Comparison of ENCODE assay signal across 18 cellular contexts in the genomic region with DNA sequence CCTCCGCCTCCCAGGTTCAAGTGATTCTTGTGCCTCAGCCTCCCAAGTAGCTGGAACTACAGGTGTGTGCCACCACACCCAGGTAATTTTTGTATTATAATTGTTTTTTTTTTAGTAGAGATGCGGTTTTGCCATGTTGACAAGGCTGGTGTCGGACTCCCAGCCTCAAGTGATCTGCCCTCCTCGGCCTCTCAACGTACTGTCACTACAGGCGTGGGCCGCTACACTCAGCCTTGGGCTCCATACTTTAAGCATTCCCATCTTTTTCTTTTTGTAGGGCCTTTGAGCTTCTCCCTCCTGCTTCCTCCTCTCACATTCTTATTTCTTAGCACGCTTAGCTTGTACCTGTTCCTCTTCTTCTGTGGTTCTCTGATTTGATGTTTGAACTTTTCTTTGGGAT.
DNase-seq lines count a peak whose midpoint lies in the region; ATAC-seq and TF ChIP-seq lines count a peak whose summit lies in the region.
"Had no signal": no experiment of that assay in that cellular context is flagged by ENCODE, and none has a peak within 500 bp of the region (broad histone marks: within the 10 kb centered on the region; RNA-seq: fewer than 3 reads in every experiment).

No MANE protein-coding gene starts in this region.

- no peaks in the 10 kb centered on the region for H3K4me1 Mint-ChIP-seq in activated CD4-positive, alpha-beta memory T cell treated with anti-CD3 and anti-CD28 coated beads, Interleukin-2, amount 10 ng/mL, durations not matched to agents 7 days and 5 days
- no peaks in the 10 kb centered on the region for H3K4me1 Mint-ChIP-seq in activated CD4-positive, alpha-beta memory T cell treated with anti-CD3 and anti-CD28 coated beads for 36 hours (ENCODE audit: low read depth)
- no peaks in the 10 kb centered on the region for H3K4me1 Mint-ChIP-seq in stimulated activated naive CD8-positive, alpha-beta T cell treated with anti-CD3 and anti-CD28 coated beads, Interleukin-15, amount 100 ng/mL, for 72 hours
- H3K4me1 Mint-ChIP-seq: GM23338 had no signal

- H3K9me2 ChIP-seq in GM23248 (ENCODE audit: insufficient read depth), result no peaks in the 10 kb centered on the region

- H2AFZ ChIP-seq in GM23248, result no peak overlapping the region
- H2AFZ ChIP-seq: GM23338 had no signal

- peaks cover 3% of the 10 kb centered on the region for H3K27me3 Mint-ChIP-seq in activated CD4-positive, alpha-beta memory T cell treated with anti-CD3 and anti-CD28 coated beads, Interleukin-2, amount 10 ng/mL, durations not matched to agents 7 days and 5 days
- H3K27me3 Mint-ChIP-seq in activated CD4-positive, alpha-beta memory T cell treated with anti-CD3 and anti-CD28 coated beads for 36 hours, result peaks cover 7% of the 10 kb centered on the region
- peaks cover 13% of the 10 kb centered on the region for H3K27me3 Mint-ChIP-seq in stimulated activated naive CD8-positive, alpha-beta T cell treated with anti-CD3 and anti-CD28 coated beads, Interleukin-15, amount 100 ng/mL, for 72 hours

- no peak for TF ChIP-seq CTCF in coronary artery (IDR thresholded peaks at IDR 0.05)
- no peak for TF ChIP-seq CTCF in stomach (IDR thresholded peaks at IDR 0.05)

- H3K4me3 ChIP-seq in coronary artery, result no peak overlapping the region
- H3K4me3 ChIP-seq in stomach, result no peak overlapping the region
- no peak overlapping the region for H3K4me3 ChIP-seq in GM23248
- H3K4me3 ChIP-seq in effector memory CD4-positive, alpha-beta T cell (ENCODE audit: insufficient read depth, low read depth, low read length, poor library complexity, severe bottlenecking), result no peak overlapping the region
- H3K4me3 ChIP-seq: A549, GM23338 had no signal

- no peak for TF ChIP-seq EP300 in stomach (IDR thresholded peaks at IDR 0.05)

- ATAC-seq in stimulated activated naive CD8-positive, alpha-beta T cell treated with anti-CD3 and anti-CD28 coated beads, Interleukin-15, amount 100 ng/mL, for 72 hours, result no peak
- ATAC-seq: A549, GM23338, HepG2 had no signal

- H3K4me1 ChIP-seq in stomach (no peaks in the 10 kb centered on the region), GM23248 (ENCODE audit: insufficient read depth) (no peaks in the 10 kb centered on the region; the same call in 1 of the 2 replicates)
- no peaks in the 10 kb centered on the region for H3K4me1 ChIP-seq in effector memory CD4-positive, alpha-beta T cell (ENCODE audit: control insufficient read depth, insufficient read depth, low read length, poor library complexity, severe bottlenecking)

- no peaks in the 10 kb centered on the region for H3K9me3 Mint-ChIP-seq in activated CD4-positive, alpha-beta memory T cell treated with anti-CD3 and anti-CD28 coated beads, Interleukin-2, amount 10 ng/mL, durations not matched to agents 7 days and 5 days
- H3K9me3 Mint-ChIP-seq in activated CD4-positive, alpha-beta memory T cell treated with anti-CD3 and anti-CD28 coated beads for 36 hours, result no peaks in the 10 kb centered on the region
- H3K9me3 Mint-ChIP-seq in stimulated activated naive CD8-positive, alpha-beta T cell treated with anti-CD3 and anti-CD28 coated beads, Interleukin-15, amount 100 ng/mL, for 72 hours, result no peaks in the 10 kb centered on the region
- H3K9me3 Mint-ChIP-seq: CD4-positive, alpha-beta T cell; GM23338 had no signal

- in situ Hi-C loops in GM23248 (cut with MboI), result no loop called here

- H3K27me3 ChIP-seq in stomach (peaks cover 0 to 33% (median 4%) of the 10 kb centered on the region in 3 donors), GM23248 (replicated peaks; ENCODE audit: insufficient read depth) (no peaks in the 10 kb centered on the region)
- H3K27me3 ChIP-seq in effector memory CD4-positive, alpha-beta T cell (replicated peaks; ENCODE audit: control insufficient read depth, insufficient read depth, low read length, poor library complexity, severe bottlenecking), result peaks cover 3% of the 10 kb centered on the region

- no peaks in the 10 kb centered on the region for H3K9me3 ChIP-seq in stomach
- no peaks in the 10 kb centered on the region for H3K9me3 ChIP-seq in GM23248 (ENCODE audit: low read depth)
- no peaks in the 10 kb centered on the region for H3K9me3 ChIP-seq in effector memory CD4-positive, alpha-beta T cell (ENCODE audit: control insufficient read depth, low read length)
- H3K9me3 ChIP-seq: A549, Caco-2 had no signal

- H3K9ac ChIP-seq in GM23248, result no peak overlapping the region

- POLR2A ChIA-PET in activated CD4-positive, alpha-beta memory T cell treated with anti-CD3 and anti-CD28 coated beads, Interleukin-2, amount 10 ng/mL, durations not matched to agents 7 days and 5 days (lab: Charles Lee), result no interaction called here
- POLR2A ChIA-PET in activated CD4-positive, alpha-beta memory T cell treated with anti-CD3 and anti-CD28 coated beads for 36 hours (lab: Charles Lee), result no interaction called here

- no peaks in the 10 kb centered on the region for H3F3A ChIP-seq in GM23248 (ENCODE audit: insufficient read depth)

- peak; percentile 9 for DNase-seq in activated CD4-positive, alpha-beta memory T cell treated with anti-CD3 and anti-CD28 coated beads, Interleukin-2, amount 10 ng/mL, durations not matched to agents 7 days and 5 days
- no peak for DNase-seq in activated CD4-positive, alpha-beta memory T cell treated with anti-CD3 and anti-CD28 coated beads for 36 hours
- DNase-seq in coronary artery (ENCODE audit: low spot score) (peak; percentile 29), mesenteric fat pad (ENCODE audit: low spot score) (peak; percentile 60), stomach (peak; percentile 13), GM23248 (no peak)
- DNase-seq in stimulated activated naive CD8-positive, alpha-beta T cell treated with anti-CD3 and anti-CD28 coated beads, Interleukin-15, amount 100 ng/mL, for 72 hours, result no peak
- no peak for DNase-seq in effector memory CD4-positive, alpha-beta T cell
- DNase-seq: AML-193; Caco-2; CD4-positive, alpha-beta T cell; HCEC 1CT; HFFc6 had no signal

- CTCF ChIA-PET in activated CD4-positive, alpha-beta memory T cell treated with anti-CD3 and anti-CD28 coated beads, Interleukin-2, amount 10 ng/mL, durations not matched to agents 7 days and 5 days (lab: Charles Lee), result interaction anchor here (0.7 to 1.5 kb wide), 2 partner anchors 13 to 21 kb away, joined by 3 read pairs; no protein-coding TSS in a partner anchor
- CTCF ChIA-PET in activated CD4-positive, alpha-beta memory T cell treated with anti-CD3 and anti-CD28 coated beads for 36 hours (lab: Charles Lee), result no interaction called here

- WGBS in stomach, 5 donors, result 90 to 96% (median 93%) methylated on average over 8 of the region's 8 CpGs
- 69 to 73% methylated on average over 8 of the region's 8 CpGs for WGBS in GM23248 (ENCODE audit: low coverage in 1 of 2, low lambda C conversion rate in 2 of 2, missing lambda C conversion rate in 2 of 2), 2 experiments

- H3K4me2 ChIP-seq in GM23248 (ENCODE audit: unreplicated experiment), result no peak overlapping the region
- H3K4me2 ChIP-seq: A549, GM23338 had no signal

- no peaks in the 10 kb centered on the region for H4K20me1 ChIP-seq in GM23248 (ENCODE audit: insufficient read depth)

- H3K27ac ChIP-seq in coronary artery (no peak overlapping the region), stomach (no peak overlapping the region), GM23248 (no peak overlapping the region)
- no peak overlapping the region for H3K27ac ChIP-seq in effector memory CD4-positive, alpha-beta T cell (ENCODE audit: insufficient read depth, low read length, poor library complexity, severe bottlenecking)
- H3K27ac ChIP-seq: 22Rv1, A549, C4-2B had no signal

- no peak overlapping the region for H3K27ac Mint-ChIP-seq in activated CD4-positive, alpha-beta memory T cell treated with anti-CD3 and anti-CD28 coated beads, Interleukin-2, amount 10 ng/mL, durations not matched to agents 7 days and 5 days
- no peak overlapping the region for H3K27ac Mint-ChIP-seq in activated CD4-positive, alpha-beta memory T cell treated with anti-CD3 and anti-CD28 coated beads for 36 hours
- H3K27ac Mint-ChIP-seq in stimulated activated naive CD8-positive, alpha-beta T cell treated with anti-CD3 and anti-CD28 coated beads, Interleukin-15, amount 100 ng/mL, for 72 hours, result no peak overlapping the region
- H3K27ac Mint-ChIP-seq: CD4-positive, alpha-beta T cell; GM23338; HFFc6 had no signal

- no peak for TF ChIP-seq POLR2A in stomach (IDR thresholded peaks at IDR 0.05)

- no peaks in the 10 kb centered on the region for H3K36me3 Mint-ChIP-seq in activated CD4-positive, alpha-beta memory T cell treated with anti-CD3 and anti-CD28 coated beads, Interleukin-2, amount 10 ng/mL, durations not matched to agents 7 days and 5 days (ENCODE audit: low read depth)
- no peaks in the 10 kb centered on the region for H3K36me3 Mint-ChIP-seq in activated CD4-positive, alpha-beta memory T cell treated with anti-CD3 and anti-CD28 coated beads for 36 hours

- no peak overlapping the region for H3K4me3 Mint-ChIP-seq in activated CD4-positive, alpha-beta memory T cell treated with anti-CD3 and anti-CD28 coated beads, Interleukin-2, amount 10 ng/mL, durations not matched to agents 7 days and 5 days
- H3K4me3 Mint-ChIP-seq in activated CD4-positive, alpha-beta memory T cell treated with anti-CD3 and anti-CD28 coated beads for 36 hours, result no peak overlapping the region
- no peak overlapping the region for H3K4me3 Mint-ChIP-seq in stimulated activated naive CD8-positive, alpha-beta T cell treated with anti-CD3 and anti-CD28 coated beads, Interleukin-15, amount 100 ng/mL, for 72 hours
- H3K4me3 Mint-ChIP-seq: CD4-positive, alpha-beta T cell; GM23338; HFFc6 had no signal

- H3K36me3 ChIP-seq in stomach, result no peaks in the 10 kb centered on the region
- H3K36me3 ChIP-seq in GM23248 (ENCODE audit: low read depth), result no peaks in the 10 kb centered on the region
- H3K36me3 ChIP-seq in effector memory CD4-positive, alpha-beta T cell (ENCODE audit: control insufficient read depth, insufficient read depth, low read length), result no peaks in the 10 kb centered on the region

- intact Hi-C loops in activated CD4-positive, alpha-beta memory T cell treated with anti-CD3 and anti-CD28 coated beads for 36 hours (cut with micrococcal nuclease), result no loop called here
- intact Hi-C loops in stomach (cut with DNase I; ENCODE audit: low total_unique reads), result no loop called here

- no peaks in the 10 kb centered on the region for H3K79me2 ChIP-seq in GM23248 (ENCODE audit: insufficient read depth)

Comparison
In these comparisons a context has a peak if more than half of its experiments do, and no peak if none do; other contexts are left out.
1. DNase-seq: peak in activated CD4-positive, alpha-beta memory T cell treated with anti-CD3 and anti-CD28 coated beads, Interleukin-2, amount 10 ng/mL, durations not matched to agents 7 days and 5 days (single experiment), coronary artery (single experiment), mesenteric fat pad (single experiment) and stomach (single experiment); none in activated CD4-positive, alpha-beta memory T cell treated with anti-CD3 and anti-CD28 coated beads for 36 hours (single experiment), stimulated activated naive CD8-positive, alpha-beta T cell treated with anti-CD3 and anti-CD28 coated beads, Interleukin-15, amount 100 ng/mL, for 72 hours (0 of 2), GM23248 (single experiment) and effector memory CD4-positive, alpha-beta T cell (0 of 3).